ENCODE assay signal across 8 cellular contexts in the genomic region with DNA sequence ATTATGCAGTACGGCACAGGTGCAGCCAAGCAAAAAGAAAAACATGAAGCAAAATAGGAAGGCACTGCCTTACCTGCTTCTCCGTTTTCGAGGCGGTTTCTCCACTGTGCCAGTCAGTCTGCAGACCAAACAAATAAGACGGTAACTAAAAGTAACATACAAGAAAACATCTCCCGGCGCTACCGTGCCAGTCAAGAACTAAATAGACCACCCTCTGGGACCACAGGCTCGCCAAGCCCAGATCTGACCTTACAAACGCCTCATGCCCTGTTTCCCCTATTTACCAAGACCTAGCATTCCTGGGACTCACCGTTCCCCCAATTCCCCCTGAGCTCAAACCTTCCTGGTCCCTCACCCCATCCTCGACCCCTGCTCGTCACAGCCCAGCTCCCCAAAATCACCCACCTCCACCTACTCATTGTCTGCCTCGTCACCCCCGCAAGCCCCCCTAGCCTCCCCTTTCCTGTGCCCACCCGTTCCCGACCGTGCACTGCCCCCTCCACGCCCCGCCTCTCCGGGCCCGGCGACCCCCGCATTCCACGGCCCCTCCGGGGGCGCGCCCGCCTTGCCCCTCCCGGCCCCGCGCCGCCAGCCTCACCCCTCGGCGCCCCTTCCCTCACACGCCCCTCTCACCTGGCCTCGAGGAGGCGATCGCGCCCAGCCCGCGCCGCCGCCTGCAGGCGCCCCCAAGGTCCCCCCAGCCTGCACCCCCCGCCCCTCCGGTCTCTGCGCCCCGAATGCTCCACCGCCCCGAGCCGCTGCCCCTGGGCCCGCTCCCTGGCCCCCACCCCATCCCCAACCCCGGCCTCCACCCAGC. TPM values are rescaled to one million over a fixed set of nuclear protein-coding genes. Genes with fewer than 3 reads are reported as not detected.
DNase-seq lines count a peak whose midpoint lies in the region; ATAC-seq and TF ChIP-seq lines count a peak whose summit lies in the region.

No MANE protein-coding gene starts in this region.

- peak overlapping the region; percentile 88 for H3K4me2 ChIP-seq in fibroblast of lung (ENCODE audit: extremely low read depth, insufficient read depth, low read length)

- no peak for TF ChIP-seq CTCF in fibroblast of lung (conservative IDR thresholded peaks at IDR 0.05 in 1 of 2, IDR thresholded peaks at IDR 0.05 in 1 of 2; ENCODE audit: low read depth in 1 of 2, low read length in 2 of 2)

- peak; percentile 32 for ATAC-seq in HG03520 (IDR thresholded peaks at IDR 0.05; ENCODE audit: unreplicated experiment)
- ATAC-seq in HG03045 (IDR thresholded peaks at IDR 0.05; ENCODE audit: unreplicated experiment) = no peak

- no peak overlapping the region for H2AFZ ChIP-seq in fibroblast of lung (ENCODE audit: low read length)

- DNase-seq in NK-92 treated with Interleukin-12 subunit alpha and Interleukin-12 subunit beta, amount 100 ng/mL, for 24 hours (lab: John Stamatoyannopoulos, UW) = peak; percentile 46
- DNase-seq in NK-92 (lab: John Stamatoyannopoulos, UW; ENCODE audit: unreplicated experiment) (no peak), fibroblast of lung (ENCODE audit: low read depth in 2 of 2) (no peak), NCI-H187 (lab: John Stamatoyannopoulos, UW) (no peak)
- peak; percentile 22 for DNase-seq in activated CD4-positive, alpha-beta T cell treated with anti-CD3 and anti-CD28 coated beads, Interleukin-2, amount 50 U/mL, for 1 hour

- H3K4me3 ChIP-seq in fibroblast of lung (replicated peaks in 1 of 4; ENCODE audit: control extremely low read depth in 1 of 4, insufficient read depth in 1 of 4, low read depth in 3 of 4, low read length in 4 of 4) (peak overlapping the region; percentile 23 to 75 (median 50)), rectal smooth muscle tissue (ENCODE audit: low read length) (peak overlapping the region; percentile 90)

- H3K36me3 ChIP-seq in fibroblast of lung (ENCODE audit: control insufficient read depth, insufficient read depth, low read length) = no peaks in the 10 kb centered on the region
- no peaks in the 10 kb centered on the region for H3K36me3 ChIP-seq in rectal smooth muscle tissue (ENCODE audit: control insufficient read depth, insufficient read depth, low read length)

- H3K9ac ChIP-seq in fibroblast of lung (ENCODE audit: insufficient read depth, low read length) = peak overlapping the region; percentile 41
- H3K9ac ChIP-seq in rectal smooth muscle tissue (ENCODE audit: low read length) = peak overlapping the region; percentile 45

- H3K27me3 ChIP-seq in fibroblast of lung (ENCODE audit: control insufficient read depth, insufficient read depth, low read length) (no peaks in the 10 kb centered on the region), rectal smooth muscle tissue (ENCODE audit: control insufficient read depth, insufficient read depth, low read length) (no peaks in the 10 kb centered on the region)

- H4K20me1 ChIP-seq in fibroblast of lung (ENCODE audit: control insufficient read depth, extremely low read depth, insufficient read depth, low read length) = no peaks in the 10 kb centered on the region

- H3K27ac ChIP-seq in fibroblast of lung (ENCODE audit: insufficient read depth, low read length) (no peak overlapping the region), rectal smooth muscle tissue (ENCODE audit: low read depth, low read length) (peak overlapping the region; percentile 35)

- no peaks in the 10 kb centered on the region for H3K9me3 ChIP-seq in fibroblast of lung (ENCODE audit: control insufficient read depth, insufficient read depth, low read depth, low read length)

- H3K4me1 ChIP-seq in fibroblast of lung (ENCODE audit: control insufficient read depth, extremely low read depth, insufficient read depth, low read length) = peaks cover 9% of the 10 kb centered on the region
- H3K4me1 ChIP-seq in rectal smooth muscle tissue (ENCODE audit: control insufficient read depth, insufficient read depth, low read length) = peaks cover 9% of the 10 kb centered on the region

- H3K79me2 ChIP-seq in fibroblast of lung (ENCODE audit: control insufficient read depth, insufficient read depth, low read length) = peaks cover 2% of the 10 kb centered on the region

RNA-seq across cellular contexts. Expression of a gene that starts 0.6 kb away (rescaled TPM):
- total RNA-seq in fibroblast of lung = 6.9 and 9.7 TPM in 2 replicates
- polyA plus RNA-seq in fibroblast of lung = 5.4 and 5.8 TPM in 2 replicates
- polyA plus RNA-seq in fibroblast of lung (2012) = 2.6 and 3.5 TPM in 2 replicates
- polyA minus RNA-seq in fibroblast of lung (ENCODE audit: low replicate concordance) = 1.0 and 3.6 TPM in 2 replicates

RNA-seq across cellular contexts. Expression of a gene that starts 46.8 kb away (rescaled TPM):
- total RNA-seq in fibroblast of lung = 11.6 and 12.7 TPM in 2 replicates
- 37.1 and 47.9 TPM in 2 replicates for polyA plus RNA-seq in fibroblast of lung
- polyA plus RNA-seq in fibroblast of lung (2012) = 22.1 and 24.2 TPM in 2 replicates
- polyA minus RNA-seq in fibroblast of lung (ENCODE audit: low replicate concordance) = 3.4 and 7.2 TPM in 2 replicates

RNA-seq across cellular contexts. Expression of a gene that starts 57.6 kb away (rescaled TPM):
- 37.3 and 37.8 TPM in 2 replicates for total RNA-seq in fibroblast of lung
- 29.8 and 32.6 TPM in 2 replicates for polyA plus RNA-seq in fibroblast of lung
- polyA plus RNA-seq in fibroblast of lung (2012) = 30.5 and 34.4 TPM in 2 replicates
- polyA minus RNA-seq in fibroblast of lung (ENCODE audit: low replicate concordance) = 14.3 and 27.3 TPM in 2 replicates

Comparison
In these comparisons a context has a peak if more than half of its experiments do, and no peak if none do; other contexts are left out.
1. DNase-seq: peak in NK-92 treated with Interleukin-12 subunit alpha and Interleukin-12 subunit beta, amount 100 ng/mL, for 24 hours (single experiment) and activated CD4-positive, alpha-beta T cell treated with anti-CD3 and anti-CD28 coated beads, Interleukin-2, amount 50 U/mL, for 1 hour (single experiment); none in NK-92 (single experiment), fibroblast of lung (0 of 2) and NCI-H187 (0 of 2).